ENCODE assay signal across 16 cellular contexts in genomic region chr1:108610073-108610472, GRCh38. TPM values are rescaled to one million over a fixed set of nuclear protein-coding genes. Genes with fewer than 3 reads are reported as not detected.
DNase-seq lines count a peak whose midpoint lies in the region; TF ChIP-seq lines count a peak whose summit lies in the region.
"Had no signal": no experiment of that assay in that cellular context is flagged by ENCODE, and none has a peak within 500 bp of the region (broad histone marks: within the 10 kb centered on the region; RNA-seq: fewer than 3 reads in every experiment).

No MANE protein-coding gene starts in this region.

- POLR2A ChIA-PET in OCI-LY7 (lab: Charles Lee) = no interaction called here

- peaks cover 11% of the 10 kb centered on the region for H3K4me1 ChIP-seq in testis
- H3K4me1 ChIP-seq in OCI-LY7 (ENCODE audit: insufficient read depth, low read length, poor library complexity, severe bottlenecking) = no peaks in the 10 kb centered on the region

- no TSS peak for BruUV-seq in OCI-LY7 (replicated peaks; lab: Mats Ljungman, UMichigan)

- no peak overlapping the region for H3K4me3 ChIP-seq in fibroblast of the aortic adventitia (ENCODE audit: low read depth, low read length)
- H3K4me3 ChIP-seq in testis = no peak overlapping the region
- no peak overlapping the region for H3K4me3 ChIP-seq in OCI-LY7 (ENCODE audit: low read depth, low read length, poor library complexity, severe bottlenecking)
- H3K4me3 ChIP-seq: tibial nerve had no signal

- H3K9me3 ChIP-seq in testis = no peaks in the 10 kb centered on the region
- no peaks in the 10 kb centered on the region for H3K9me3 ChIP-seq in OCI-LY7 (ENCODE audit: low read length)
- H3K9me3 ChIP-seq: tibial nerve had no signal

- TF ChIP-seq CTCF in fibroblast of the aortic adventitia (IDR thresholded peaks at IDR 0.05; ENCODE audit: insufficient read depth, low read length) (no peak), testis (IDR thresholded peaks at IDR 0.05) (no peak), OCI-LY7 (conservative IDR thresholded peaks at IDR 0.05; ENCODE audit: low read length) (no peak)

- no peaks in the 10 kb centered on the region for H3K27me3 ChIP-seq in testis
- H3K27me3 ChIP-seq: tibial nerve had no signal

- CTCF ChIA-PET in OCI-LY7 (lab: Charles Lee; ENCODE audit: unreplicated experiment) = no interaction called here

- no peak overlapping the region for H3K4me2 ChIP-seq in OCI-LY7 (ENCODE audit: low read length)

- H3K79me2 ChIP-seq in OCI-LY7 (ENCODE audit: insufficient read depth, low read depth, low read length) = no peaks in the 10 kb centered on the region

- TF ChIP-seq POLR2A in testis (IDR thresholded peaks at IDR 0.05) = no peak

- H3K27ac ChIP-seq in testis (peak overlapping the region; percentile 33 to 77), OCI-LY7 (ENCODE audit: low read depth, low read length, poor library complexity, severe bottlenecking) (no peak overlapping the region)
- H3K27ac ChIP-seq: WERI-Rb-1 had no signal

- DNase-seq in NCI-H2081 (lab: John Stamatoyannopoulos, UW) (peak; percentile 15 to 52), NCI-H2081 treated with DMSO at 0.1 percent for 48 hours (lab: John Stamatoyannopoulos, UW) (no peak), NCI-H524 (lab: John Stamatoyannopoulos, UW) (peak; percentile 82 to 94), fibroblast of the aortic adventitia (ENCODE audit: low read depth) (peak; percentile 35), testis (no peak), OCI-LY7 (ENCODE audit: low spot score) (no peak), GM19240 (ENCODE audit: insufficient read length, low spot score) (no peak), ureter (ENCODE audit: low spot score) (no peak)
- DNase-seq: activated T-cell treated with anti-CD3 and anti-CD28 coated beads for 4 hours, Calu3, GOT3, naive B cell, WERI-Rb-1 had no signal

- WGBS in testis, 2 donors = 23 to 56% methylated on average over 2 of the region's 2 CpGs

- H3K9me2 ChIP-seq in OCI-LY7 (ENCODE audit: insufficient read depth, low read length) = no peaks in the 10 kb centered on the region

- intact Hi-C loops in testis (cut with DNase I; ENCODE audit: low total_unique reads) = no loop called here
- intact Hi-C loops in OCI-LY7 (cut with micrococcal nuclease; ENCODE audit: unreplicated experiment) = no loop called here

- no peaks in the 10 kb centered on the region for H3K36me3 ChIP-seq in testis (ENCODE audit: low read depth, missing control alignments)
- no peaks in the 10 kb centered on the region for H3K36me3 ChIP-seq in OCI-LY7 (ENCODE audit: insufficient read depth, low read length)

- no peak overlapping the region for H2AFZ ChIP-seq in OCI-LY7 (ENCODE audit: low read length)

- H4K20me1 ChIP-seq in OCI-LY7 (ENCODE audit: insufficient read depth, low read length) = no peaks in the 10 kb centered on the region

RNA-seq across cellular contexts. Expression of gene EEIG2, which starts 50.2 kb away (rescaled TPM):
- total RNA-seq in fibroblast of the aortic adventitia (ENCODE audit: low replicate concordance) = 37.9 and 51.1 TPM in 2 replicates
- total RNA-seq in testis = 10 to 100 TPM; 14.7 to 20.6 TPM
- polyA plus RNA-seq in testis (ENCODE audit: insufficient read depth, low read depth, low replicate concordance) = 11.6 TPM
- 21.3 and 24.7 TPM in 2 replicates for total RNA-seq in OCI-LY7 (2014; rRNA removed; shearing (Covaris generic))
- total RNA-seq in OCI-LY7 (2022) = 23.1 and 27.1 TPM in 2 replicates
- 24.1 TPM for total RNA-seq in ureter

RNA-seq across cellular contexts. Expression of gene HENMT1, which starts 50.8 kb away (rescaled TPM):
- total RNA-seq in fibroblast of the aortic adventitia (ENCODE audit: low replicate concordance) = 4.1 and 4.5 TPM in 2 replicates
- 10 to 100 TPM; 70.9 to 72.0 TPM for total RNA-seq in testis
- 126 TPM for polyA plus RNA-seq in testis (ENCODE audit: insufficient read depth, low read depth, low replicate concordance)
- total RNA-seq in OCI-LY7 (2014; rRNA removed; shearing (Covaris generic)) = not detected in 2 replicates
- total RNA-seq in OCI-LY7 (2022) = 0.35 and 0.84 TPM in 2 replicates
- 8.8 TPM for total RNA-seq in ureter
- total RNA-seq: A172, HT1080 had no signal

Comparison
In these comparisons a context has a peak if more than half of its experiments do, and no peak if none do; other contexts are left out.
1. DNase-seq: peak in NCI-H2081 (2 of 2), NCI-H524 (2 of 2) and fibroblast of the aortic adventitia (single experiment); none in NCI-H2081 treated with DMSO at 0.1 percent for 48 hours (single experiment), testis (single experiment), OCI-LY7 (single experiment), GM19240 (single experiment) and ureter (single experiment).